ENCODE assay signal across 9 cellular contexts in the genomic region with DNA sequence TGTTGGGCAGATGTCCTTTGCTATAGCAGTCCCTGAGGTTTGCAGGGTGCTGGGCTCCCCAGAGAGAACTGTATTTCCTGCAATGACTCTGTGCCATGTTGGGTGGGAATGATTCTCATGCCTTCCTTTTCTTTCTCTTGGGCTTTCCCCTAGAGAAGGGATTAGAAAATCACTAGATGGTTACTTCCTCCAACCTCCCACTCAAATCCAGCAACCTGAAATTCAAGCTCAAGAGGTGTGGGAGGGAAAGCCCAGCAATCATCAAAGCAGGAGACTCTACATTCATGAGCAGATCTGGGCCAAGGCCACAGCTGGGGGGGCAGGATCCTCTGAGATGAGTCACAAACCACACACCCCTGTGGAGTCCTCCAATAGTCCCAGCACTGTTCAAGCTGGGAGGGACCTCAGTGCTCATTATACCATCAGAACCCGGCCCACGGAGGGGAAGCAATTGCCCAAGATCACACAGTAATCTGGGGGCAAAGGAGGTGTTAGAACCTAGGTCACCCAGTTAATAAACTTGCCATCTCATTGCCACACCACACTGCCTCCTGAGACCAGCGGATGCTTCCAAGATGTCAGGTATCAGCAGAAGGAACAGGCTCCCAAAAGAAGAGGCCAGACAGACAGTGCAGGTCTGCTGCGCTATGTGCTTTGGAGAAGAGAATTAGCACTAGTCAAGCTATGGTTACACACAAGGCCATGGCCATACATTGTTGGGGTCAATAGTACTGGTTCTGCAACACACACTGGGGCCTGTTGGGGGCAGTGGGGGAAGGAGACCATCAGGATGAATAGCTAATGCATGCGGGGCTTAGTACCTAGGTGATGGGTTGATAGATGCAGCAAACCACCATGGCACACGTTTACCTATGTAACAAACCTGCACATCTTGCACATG.
A peak's percentile ranks its signal among the peaks of the same experiment; 100 is the strongest.
DNase-seq lines count a peak whose midpoint lies in the region; ATAC-seq and TF ChIP-seq lines count a peak whose summit lies in the region.
"Had no signal": no experiment of that assay in that cellular context is flagged by ENCODE, and none has a peak within 500 bp of the region (broad histone marks: within the 10 kb centered on the region; RNA-seq: fewer than 3 reads in every experiment).

No MANE protein-coding gene starts in this region.

- DNase-seq in ELR (ENCODE audit: low read depth): peak; percentile 60
- peak; percentile 85 for DNase-seq in astrocyte of the cerebellum (ENCODE audit: low read depth)
- peak; percentile 53 for DNase-seq in stimulated activated naive B cell treated with anti-CD40 and anti-IgM and Interleukin-4, amounts not matched to agents 10 μg/mL and 1 μg/mL and 100 μg/mL, for 72 hours
- DNase-seq in NCI-H526 (lab: John Stamatoyannopoulos, UW): no peak
- DNase-seq in NCI-H128 (lab: John Stamatoyannopoulos, UW; ENCODE audit: unreplicated experiment): no peak
- DNase-seq in activated CD4-positive, alpha-beta T cell treated with anti-CD3 and anti-CD28 coated beads, Interleukin-2, amount 10 ng/mL, durations not matched to agents 24 days and 14 days: no peak

- no peak for TF ChIP-seq CTCF in astrocyte of the cerebellum (IDR thresholded peaks at IDR 0.05; ENCODE audit: low read depth, low read length, missing control alignments)

- in situ Hi-C loops in astrocyte of the cerebellum (cut with HindIII; ENCODE audit: low sequenced_read_pairs): no loop called here

- no peak overlapping the region for H3K27ac Mint-ChIP-seq in stimulated activated naive B cell treated with anti-CD40 and anti-IgM and Interleukin-4, amounts not matched to agents 10 μg/mL and 1 μg/mL and 100 μg/mL, for 72 hours
- no peak overlapping the region for H3K27ac Mint-ChIP-seq in activated CD4-positive, alpha-beta T cell treated with anti-CD3 and anti-CD28 coated beads, Interleukin-2, amount 10 ng/mL, durations not matched to agents 24 days and 14 days

- ATAC-seq in GM19467 (IDR thresholded peaks at IDR 0.05; ENCODE audit: unreplicated experiment) (peak; percentile 75), HG03571 (IDR thresholded peaks at IDR 0.05; ENCODE audit: unreplicated experiment) (peak; percentile 75)
- peak; percentile 92 to 95 for ATAC-seq in stimulated activated naive B cell treated with anti-CD40 and anti-IgM and Interleukin-4, amounts not matched to agents 10 μg/mL and 1 μg/mL and 100 μg/mL, for 72 hours (replicated peaks)
- ATAC-seq: K562 had no signal

- H3K4me1 Mint-ChIP-seq in stimulated activated naive B cell treated with anti-CD40 and anti-IgM and Interleukin-4, amounts not matched to agents 10 μg/mL and 1 μg/mL and 100 μg/mL, for 72 hours: peaks cover 18 to 31% of the 10 kb centered on the region in 2 donors
- H3K4me1 Mint-ChIP-seq in activated CD4-positive, alpha-beta T cell treated with anti-CD3 and anti-CD28 coated beads, Interleukin-2, amount 10 ng/mL, durations not matched to agents 24 days and 14 days: peaks cover 2% of the 10 kb centered on the region

- H3K4me3 ChIP-seq in astrocyte of the cerebellum (ENCODE audit: low read depth, low read length): no peak overlapping the region
- H3K4me3 ChIP-seq: K562 had no signal

- no peaks in the 10 kb centered on the region for H3K27me3 Mint-ChIP-seq in stimulated activated naive B cell treated with anti-CD40 and anti-IgM and Interleukin-4, amounts not matched to agents 10 μg/mL and 1 μg/mL and 100 μg/mL, for 72 hours
- peaks cover 7% of the 10 kb centered on the region for H3K27me3 Mint-ChIP-seq in activated CD4-positive, alpha-beta T cell treated with anti-CD3 and anti-CD28 coated beads, Interleukin-2, amount 10 ng/mL, durations not matched to agents 24 days and 14 days

- no peaks in the 10 kb centered on the region for H3K9me3 Mint-ChIP-seq in stimulated activated naive B cell treated with anti-CD40 and anti-IgM and Interleukin-4, amounts not matched to agents 10 μg/mL and 1 μg/mL and 100 μg/mL, for 72 hours
- no peaks in the 10 kb centered on the region for H3K9me3 Mint-ChIP-seq in activated CD4-positive, alpha-beta T cell treated with anti-CD3 and anti-CD28 coated beads, Interleukin-2, amount 10 ng/mL, durations not matched to agents 24 days and 14 days

- intact Hi-C loops in activated CD4-positive, alpha-beta T cell treated with anti-CD3 and anti-CD28 coated beads, Interleukin-2, amount 10 ng/mL, durations not matched to agents 24 days and 14 days (cut with micrococcal nuclease): no loop called here

- H3K36me3 Mint-ChIP-seq in stimulated activated naive B cell treated with anti-CD40 and anti-IgM and Interleukin-4, amounts not matched to agents 10 μg/mL and 1 μg/mL and 100 μg/mL, for 72 hours: peaks cover 0 to 4% of the 10 kb centered on the region in 2 donors
- no peaks in the 10 kb centered on the region for H3K36me3 Mint-ChIP-seq in activated CD4-positive, alpha-beta T cell treated with anti-CD3 and anti-CD28 coated beads, Interleukin-2, amount 10 ng/mL, durations not matched to agents 24 days and 14 days (ENCODE audit: low read depth)

- no peak overlapping the region for H3K4me3 Mint-ChIP-seq in stimulated activated naive B cell treated with anti-CD40 and anti-IgM and Interleukin-4, amounts not matched to agents 10 μg/mL and 1 μg/mL and 100 μg/mL, for 72 hours
- H3K4me3 Mint-ChIP-seq in activated CD4-positive, alpha-beta T cell treated with anti-CD3 and anti-CD28 coated beads, Interleukin-2, amount 10 ng/mL, durations not matched to agents 24 days and 14 days: no peak overlapping the region

Comparison
In these comparisons a context has a peak if more than half of its experiments do, and no peak if none do; other contexts are left out.
1. DNase-seq: peak in ELR (single experiment), astrocyte of the cerebellum (single experiment) and stimulated activated naive B cell treated with anti-CD40 and anti-IgM and Interleukin-4, amounts not matched to agents 10 μg/mL and 1 μg/mL and 100 μg/mL, for 72 hours (single experiment); none in NCI-H526 (0 of 2), NCI-H128 (single experiment) and activated CD4-positive, alpha-beta T cell treated with anti-CD3 and anti-CD28 coated beads, Interleukin-2, amount 10 ng/mL, durations not matched to agents 24 days and 14 days (single experiment).
2. Peak in every context shown above with its lines, with median percentiles within 50 percentile points of each other: ATAC-seq.